1 cellular context compared by ENCODE assay signal in genomic region chr1:8367571-8368184, GRCh38.
TF ChIP-seq lines count a peak whose summit lies in the region.

No MANE protein-coding gene starts in this region.

TF ChIP-seq in K562, 482 proteins besides CTCF, POLR2A, EP300 and RAD21 (continued from another document):
- TF ChIP-seq MEF2D (tag; conservative IDR thresholded peaks at IDR 0.05; ENCODE audit: low read depth) (no peak), ZKSCAN8 (CRISPR knock-in tag; IDR thresholded peaks at IDR 0.05) (no peak), ZBTB5 (IDR thresholded peaks at IDR 0.05) (no peak), IFI16 (CRISPR knock-in tag; IDR thresholded peaks at IDR 0.05) (no peak)
